18 cellular contexts compared by ENCODE assay signal in the genomic region with DNA sequence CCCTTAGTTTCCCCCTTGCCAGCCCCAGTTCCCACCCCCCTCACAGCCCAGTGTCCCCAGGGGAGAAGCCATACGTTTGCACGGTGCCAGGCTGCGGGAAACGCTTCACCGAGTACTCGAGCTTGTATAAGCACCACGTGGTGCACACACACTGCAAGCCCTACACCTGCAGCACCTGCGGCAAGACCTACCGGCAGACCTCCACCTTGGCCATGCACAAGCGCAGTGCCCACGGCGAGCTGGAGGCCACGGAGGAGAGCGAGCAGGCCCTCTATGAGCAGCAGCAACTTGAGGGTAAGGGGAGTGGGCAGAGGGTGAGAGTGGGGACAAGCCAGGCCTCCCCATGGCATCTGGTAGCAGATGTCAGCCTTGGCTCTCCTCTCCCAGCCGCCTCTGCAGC.
"Had no signal": no experiment of that assay in that cellular context is flagged by ENCODE, and none has a peak within 500 bp of the region (broad histone marks: within the 10 kb centered on the region; RNA-seq: fewer than 3 reads in every experiment).

No MANE protein-coding gene starts in this region.

- H3K9me3 Mint-ChIP-seq: T-cell had no signal

- H3K27ac Mint-ChIP-seq: activated naive CD8-positive, alpha-beta T cell; T-cell had no signal

- H3K4me3 ChIP-seq: gastroesophageal sphincter, skin epidermis, tibial nerve had no signal

- H3K27me3 Mint-ChIP-seq: activated naive CD8-positive, alpha-beta T cell; T-cell had no signal

- H3K27ac ChIP-seq: brain microvascular endothelial cell, gastroesophageal sphincter, parathyroid adenoma, skin epidermis, tibial nerve, VCaP had no signal

- DNase-seq: activated CD4-positive, alpha-beta T cell treated with anti-CD3 and anti-CD28 coated beads for 4 hours; activated effector memory CD4-positive, alpha-beta T cell treated with anti-CD3 and anti-CD28 coated beads, Interleukin-2, amount 50 U/mL, for 16 hours; amygdala; brain microvascular endothelial cell; cerebellar nuclear complex; dermis blood vessel endothelial cell; kidney; left ventricle myocardium superior; mesendoderm; retina; stimulated activated CD4-positive, alpha-beta T cell treated with anti-CD3 and anti-CD28 coated beads, Interleukin-4, amount 100 ng/mL, for 4 hours; T-cell had no signal

- ATAC-seq: gastroesophageal sphincter, left ventricle myocardium superior, T-cell had no signal

- H3K9me3 ChIP-seq: gastroesophageal sphincter, tibial nerve had no signal

- H3K4me3 Mint-ChIP-seq: activated naive CD8-positive, alpha-beta T cell; T-cell had no signal

- H3K27me3 ChIP-seq: brain microvascular endothelial cell, gastroesophageal sphincter, tibial nerve had no signal
